ENCODE assay signal across 9 cellular contexts in the genomic region with DNA sequence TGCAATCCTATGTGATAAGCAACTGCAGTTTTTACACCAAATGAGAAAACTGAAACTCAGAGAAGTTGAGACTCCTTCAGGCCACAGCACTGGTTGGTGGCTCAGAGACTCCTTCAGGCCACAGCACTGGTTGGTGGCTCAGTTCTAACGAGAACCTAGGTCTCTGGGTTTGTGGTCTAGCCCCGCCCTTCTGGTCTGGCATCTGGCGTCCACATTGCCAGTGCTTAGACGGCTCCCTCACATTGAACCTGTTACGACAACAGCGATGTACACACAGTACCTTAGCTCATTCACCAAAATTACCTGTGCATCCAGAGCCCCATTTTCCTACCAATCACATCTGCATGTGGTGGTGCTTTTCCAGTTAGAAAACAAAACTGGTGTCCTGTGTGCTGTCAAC.
DNase-seq lines count a peak whose midpoint lies in the region; ATAC-seq lines count a peak whose summit lies in the region.
"Had no signal": no experiment of that assay in that cellular context is flagged by ENCODE, and none has a peak within 500 bp of the region (broad histone marks: within the 10 kb centered on the region; RNA-seq: fewer than 3 reads in every experiment).

No MANE protein-coding gene starts in this region.

- peak overlapping the region; percentile 2 for H3K4me3 ChIP-seq in naive thymus-derived CD4-positive, alpha-beta T cell (ENCODE audit: low read length)
- H3K4me3 ChIP-seq in aorta (ENCODE audit: low read length in 2 of 2) = no peak overlapping the region
- H3K4me3 ChIP-seq: adrenal gland had no signal

- H3K9me3 Mint-ChIP-seq in activated CD8-positive, alpha-beta memory T cell treated with anti-CD3 and anti-CD28 coated beads, Interleukin-2, amount 10 ng/mL, durations not matched to agents 7 days and 5 days (ENCODE audit: low read depth) = no peaks in the 10 kb centered on the region
- H3K9me3 Mint-ChIP-seq in naive thymus-derived CD4-positive, alpha-beta T cell = no peaks in the 10 kb centered on the region

- H3K27me3 ChIP-seq in naive thymus-derived CD4-positive, alpha-beta T cell (ENCODE audit: control insufficient read depth in 2 of 2, insufficient read depth in 2 of 2, low read length in 2 of 2) = no peaks in the 10 kb centered on the region
- no peaks in the 10 kb centered on the region for H3K27me3 ChIP-seq in aorta (ENCODE audit: control insufficient read depth in 1 of 2, insufficient read depth in 2 of 2, low read length in 1 of 2)
- H3K27me3 ChIP-seq: adrenal gland had no signal

- peaks cover 17% of the 10 kb centered on the region for H3K36me3 Mint-ChIP-seq in activated CD8-positive, alpha-beta memory T cell treated with anti-CD3 and anti-CD28 coated beads, Interleukin-2, amount 10 ng/mL, durations not matched to agents 7 days and 5 days
- peaks cover 0 to 14% (median 0%) of the 10 kb centered on the region in 5 donors for H3K36me3 Mint-ChIP-seq in naive thymus-derived CD4-positive, alpha-beta T cell

- CTCF ChIA-PET in activated CD8-positive, alpha-beta memory T cell treated with anti-CD3 and anti-CD28 coated beads, Interleukin-2, amount 10 ng/mL, durations not matched to agents 7 days and 5 days (lab: Charles Lee) = interaction anchor here (0.6 to 3.6 kb wide), 5 partner anchors 19 to 494 kb away, joined by 3 to 32 read pairs (median 7); a partner anchor contains a TSS
- CTCF ChIA-PET in naive thymus-derived CD4-positive, alpha-beta T cell (lab: Charles Lee) = no interaction called here

- no peaks in the 10 kb centered on the region for H3K36me3 ChIP-seq in naive thymus-derived CD4-positive, alpha-beta T cell (ENCODE audit: control insufficient read depth in 2 of 3, insufficient read depth in 3 of 3, low read length in 3 of 3)
- no peaks in the 10 kb centered on the region for H3K36me3 ChIP-seq in aorta (ENCODE audit: control insufficient read depth in 1 of 2, insufficient read depth in 2 of 2, low read length in 1 of 2)

- POLR2A ChIA-PET in naive thymus-derived CD4-positive, alpha-beta T cell (lab: Charles Lee) = interaction anchor here (0.9 kb wide), 1 partner anchor 132 kb away, joined by 3 read pairs; a partner anchor contains a TSS

- peaks cover 74% of the 10 kb centered on the region for H3K4me1 Mint-ChIP-seq in activated CD8-positive, alpha-beta memory T cell treated with anti-CD3 and anti-CD28 coated beads, Interleukin-2, amount 10 ng/mL, durations not matched to agents 7 days and 5 days
- peaks cover 10 to 65% (median 18%) of the 10 kb centered on the region in 7 donors for H3K4me1 Mint-ChIP-seq in naive thymus-derived CD4-positive, alpha-beta T cell

- no peaks in the 10 kb centered on the region for H3K27me3 Mint-ChIP-seq in activated CD8-positive, alpha-beta memory T cell treated with anti-CD3 and anti-CD28 coated beads, Interleukin-2, amount 10 ng/mL, durations not matched to agents 7 days and 5 days
- no peaks in the 10 kb centered on the region for H3K27me3 Mint-ChIP-seq in naive thymus-derived CD4-positive, alpha-beta T cell

- DNase-seq in stimulated activated naive CD4-positive, alpha-beta T cell treated with Interleukin-2 at 50 U/mL for 16 hours (lab: John Stamatoyannopoulos, UW) = peak; percentile 37
- DNase-seq in stimulated activated naive CD4-positive, alpha-beta T cell (lab: John Stamatoyannopoulos, UW) = no peak
- peak; percentile 94 for DNase-seq in activated CD8-positive, alpha-beta memory T cell treated with anti-CD3 and anti-CD28 coated beads, Interleukin-2, amount 10 ng/mL, durations not matched to agents 7 days and 5 days
- peak in 1 of 9 donors; percentile 51 for DNase-seq in naive thymus-derived CD4-positive, alpha-beta T cell
- no peak for DNase-seq in aorta
- DNase-seq in HPDE6-E6E7 (ENCODE audit: extremely low spot score) = no peak
- DNase-seq in mesenteric fat pad (ENCODE audit: low spot score) = no peak

- H3K4me1 ChIP-seq in naive thymus-derived CD4-positive, alpha-beta T cell (ENCODE audit: control insufficient read depth in 2 of 2, insufficient read depth in 2 of 2, low read length in 2 of 2) = peaks cover 10 to 31% of the 10 kb centered on the region in 2 donors
- H3K4me1 ChIP-seq in aorta (ENCODE audit: control insufficient read depth in 1 of 2, insufficient read depth in 2 of 2, low read length in 2 of 2) = no peaks in the 10 kb centered on the region

- H3K4me3 Mint-ChIP-seq in activated CD8-positive, alpha-beta memory T cell treated with anti-CD3 and anti-CD28 coated beads, Interleukin-2, amount 10 ng/mL, durations not matched to agents 7 days and 5 days = peak overlapping the region; percentile 49
- H3K4me3 Mint-ChIP-seq in naive thymus-derived CD4-positive, alpha-beta T cell = peak overlapping the region in 7 of 10 donors; percentile 32 to 71 (median 55)

- WGBS in aorta, 2 donors = 90 to 93% methylated on average over 6 of the region's 6 CpGs

- H3K27ac ChIP-seq in naive thymus-derived CD4-positive, alpha-beta T cell (ENCODE audit: low read depth, low read length) = peak overlapping the region; percentile 22
- no peak overlapping the region for H3K27ac ChIP-seq in aorta (ENCODE audit: low read depth in 1 of 2, low read length in 2 of 2)

- peak overlapping the region; percentile 97 for H3K27ac Mint-ChIP-seq in activated CD8-positive, alpha-beta memory T cell treated with anti-CD3 and anti-CD28 coated beads, Interleukin-2, amount 10 ng/mL, durations not matched to agents 7 days and 5 days
- H3K27ac Mint-ChIP-seq in naive thymus-derived CD4-positive, alpha-beta T cell = peak overlapping the region in 7 of 9 donors; percentile 27 to 97 (median 84)

- ATAC-seq in HG03175 (IDR thresholded peaks at IDR 0.05; ENCODE audit: unreplicated experiment) (peak; percentile 43), aorta (ENCODE audit: low FRiP score) (no peak)
- ATAC-seq in activated CD8-positive, alpha-beta memory T cell treated with anti-CD3 and anti-CD28 coated beads, Interleukin-2, amount 10 ng/mL, durations not matched to agents 7 days and 5 days = peak; percentile 73
- ATAC-seq in naive thymus-derived CD4-positive, alpha-beta T cell = peak; percentile 53

- H3K9me3 ChIP-seq in naive thymus-derived CD4-positive, alpha-beta T cell (ENCODE audit: control insufficient read depth in 2 of 3, low read length in 3 of 3) = no peaks in the 10 kb centered on the region
- H3K9me3 ChIP-seq in aorta (ENCODE audit: control insufficient read depth, low read length) = no peaks in the 10 kb centered on the region
- H3K9me3 ChIP-seq: adrenal gland had no signal

- intact Hi-C loops in naive thymus-derived CD4-positive, alpha-beta T cell (cut with micrococcal nuclease) = loop anchor here (1.0 to 5.0 kb wide), 13 partner anchors 28 to 670 kb away; a partner anchor contains a TSS
- intact Hi-C loops in aorta (cut with DNase I) = no loop called here

Comparison
In these comparisons a context has a peak if more than half of its experiments do, and no peak if none do; other contexts are left out.
1. DNase-seq: peak in stimulated activated naive CD4-positive, alpha-beta T cell treated with Interleukin-2 at 50 U/mL for 16 hours (single experiment) and activated CD8-positive, alpha-beta memory T cell treated with anti-CD3 and anti-CD28 coated beads, Interleukin-2, amount 10 ng/mL, durations not matched to agents 7 days and 5 days (single experiment); none in stimulated activated naive CD4-positive, alpha-beta T cell (0 of 6), aorta (0 of 2), HPDE6-E6E7 (single experiment) and mesenteric fat pad (single experiment).
2. intact Hi-C loops: an anchor here in naive thymus-derived CD4-positive, alpha-beta T cell (1.0 to 5.0 kb wide); none called in aorta.